In the genomic region with DNA sequence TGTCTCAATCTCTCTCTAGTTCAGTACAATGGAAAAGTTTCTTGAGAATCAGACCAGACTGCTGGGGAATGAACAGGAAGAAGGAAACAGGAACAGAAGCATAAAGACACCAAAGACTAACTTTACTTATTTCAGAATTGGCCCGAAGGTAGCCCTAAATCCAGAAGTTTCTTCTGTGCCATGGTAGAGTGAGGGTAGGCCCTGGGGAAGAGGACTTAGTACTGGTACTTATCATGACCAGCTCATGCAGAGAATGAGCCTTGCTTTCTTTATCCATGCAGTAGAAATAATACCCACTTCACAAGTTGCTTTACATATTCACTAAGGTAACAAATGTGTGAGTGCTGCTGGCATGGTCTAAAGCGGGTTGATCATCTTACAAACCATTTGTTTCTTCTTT, we compare ENCODE assay signal across 14 cellular contexts.
A peak's percentile ranks its signal among the peaks of the same experiment; 100 is the strongest.
DNase-seq lines count a peak whose midpoint lies in the region; ATAC-seq and TF ChIP-seq lines count a peak whose summit lies in the region.
"Had no signal": no experiment of that assay in that cellular context is flagged by ENCODE, and none has a peak within 500 bp of the region (broad histone marks: within the 10 kb centered on the region; RNA-seq: fewer than 3 reads in every experiment).

No MANE protein-coding gene starts in this region.

- no peak overlapping the region for H2BK15ac ChIP-seq in mesendoderm (replicated peaks; ENCODE audit: low read depth)

- H3K9me3 ChIP-seq in colonic mucosa (no peaks in the 10 kb centered on the region), thoracic aorta (no peaks in the 10 kb centered on the region), gastrocnemius medialis (no peaks in the 10 kb centered on the region)
- H3K9me3 ChIP-seq: tibial artery had no signal

- H2BK5ac ChIP-seq in mesendoderm (ENCODE audit: low read length), result no peak overlapping the region

- WGBS in mesendoderm (ENCODE audit: extremely low coverage, insufficient coverage, low lambda C conversion rate), result no CpG with 5 or more reads among the region's 2 CpGs

- TF ChIP-seq CTCF in colonic mucosa (IDR thresholded peaks at IDR 0.05) (no peak), thoracic aorta (IDR thresholded peaks at IDR 0.05) (no peak), gastrocnemius medialis (IDR thresholded peaks at IDR 0.05 in 4 of 5, conservative IDR thresholded peaks at IDR 0.05 in 1 of 5) (no peak)

- H3K36me3 Mint-ChIP-seq in activated CD8-positive, alpha-beta memory T cell treated with anti-CD3 and anti-CD28 coated beads, Interleukin-2, amount 10 ng/mL, durations not matched to agents 7 days and 5 days, result peaks cover 42% of the 10 kb centered on the region

- no peak overlapping the region for H3K4ac ChIP-seq in mesendoderm (ENCODE audit: low read depth, low read length)

- CTCF ChIA-PET in activated CD8-positive, alpha-beta memory T cell treated with anti-CD3 and anti-CD28 coated beads, Interleukin-2, amount 10 ng/mL, durations not matched to agents 7 days and 5 days (lab: Charles Lee), result interaction anchor here (0.9 to 9.4 kb wide), 3 partner anchors 9 to 58 kb away, joined by 3 to 189 read pairs (median 6); no protein-coding TSS in a partner anchor

- H3K79me2 ChIP-seq in mesendoderm (ENCODE audit: control insufficient read depth, insufficient read depth, low read length), result no peaks in the 10 kb centered on the region

- H3K4me3 Mint-ChIP-seq in activated CD8-positive, alpha-beta memory T cell treated with anti-CD3 and anti-CD28 coated beads, Interleukin-2, amount 10 ng/mL, durations not matched to agents 7 days and 5 days, result no peak overlapping the region
- H3K4me3 Mint-ChIP-seq: endodermal cell had no signal

- no peaks in the 10 kb centered on the region for H3K36me3 ChIP-seq in colonic mucosa
- no peaks in the 10 kb centered on the region for H3K36me3 ChIP-seq in thoracic aorta
- no peaks in the 10 kb centered on the region for H3K36me3 ChIP-seq in mesendoderm (ENCODE audit: control insufficient read depth, insufficient read depth, low read length)
- no peaks in the 10 kb centered on the region for H3K36me3 ChIP-seq in gastrocnemius medialis

- H2BK120ac ChIP-seq in mesendoderm (ENCODE audit: low read depth, low read length), result no peak overlapping the region

- H3K27ac ChIP-seq in colonic mucosa (peak overlapping the region; percentile 38), thoracic aorta (peak overlapping the region in 1 of 2 donors; percentile 39), mesendoderm (ENCODE audit: low read depth, low read length) (no peak overlapping the region), gastrocnemius medialis (no peak overlapping the region)
- H3K27ac ChIP-seq: tibial artery had no signal

- H3K9ac ChIP-seq in colonic mucosa (ENCODE audit: low read depth in 2 of 2, low read length in 2 of 2) (peak overlapping the region in 1 of 2 donors; percentile 23), mesendoderm (ENCODE audit: low read length) (no peak overlapping the region)

- H3K56ac ChIP-seq in mesendoderm (ENCODE audit: low read length), result no peak overlapping the region

- in situ Hi-C loops in gastrocnemius medialis (cut with MboI; ENCODE audit: low sequenced_read_pairs in 4 of 4), result no loop called here

- no peak overlapping the region for H4K8ac ChIP-seq in mesendoderm (ENCODE audit: low read depth, low read length)

- DNase-seq in activated CD8-positive, alpha-beta memory T cell treated with anti-CD3 and anti-CD28 coated beads, Interleukin-2, amount 10 ng/mL, durations not matched to agents 7 days and 5 days, result no peak
- DNase-seq in activated CD8-positive, alpha-beta memory T cell treated with anti-CD3 and anti-CD28 coated beads, Interleukin-2, amount 50 U/mL, for 4 hours, result no peak
- DNase-seq in colonic mucosa (no peak), thoracic aorta (ENCODE audit: low spot score) (no peak), putamen (ENCODE audit: low spot score) (no peak), mesendoderm (no peak), gastrocnemius medialis (no peak)
- DNase-seq: ACHN; activated CD4-positive, CD25-positive, alpha-beta regulatory T cell; endodermal cell; NCI-H1436; tibial artery had no signal

- H3K4me2 ChIP-seq in mesendoderm (ENCODE audit: low read length), result no peak overlapping the region

- H3K4me1 Mint-ChIP-seq in activated CD8-positive, alpha-beta memory T cell treated with anti-CD3 and anti-CD28 coated beads, Interleukin-2, amount 10 ng/mL, durations not matched to agents 7 days and 5 days, result peaks cover 46% of the 10 kb centered on the region

- H4K5ac ChIP-seq in mesendoderm (ENCODE audit: low read length), result no peak overlapping the region

- H3K9me3 Mint-ChIP-seq in activated CD8-positive, alpha-beta memory T cell treated with anti-CD3 and anti-CD28 coated beads, Interleukin-2, amount 10 ng/mL, durations not matched to agents 7 days and 5 days (ENCODE audit: low read depth), result no peaks in the 10 kb centered on the region
- H3K9me3 Mint-ChIP-seq: activated naive CD4-positive, alpha-beta T cell treated with anti-CD3 and anti-CD28 coated beads, Interleukin-2, amount 50 U/mL, for 72 hours; endodermal cell had no signal

- ATAC-seq in activated CD8-positive, alpha-beta memory T cell treated with anti-CD3 and anti-CD28 coated beads, Interleukin-2, amount 10 ng/mL, durations not matched to agents 7 days and 5 days, result peak; percentile 8
- ATAC-seq in HG03064 (IDR thresholded peaks at IDR 0.05; ENCODE audit: low read depth, unreplicated experiment) (peak; percentile 3), thoracic aorta (ENCODE audit: insufficient number of reproducible peaks, low FRiP score, low read depth) (no peak), gastrocnemius medialis (no peak)

- no peak overlapping the region for H3K18ac ChIP-seq in mesendoderm (ENCODE audit: low read length)

- H3K4me3 ChIP-seq in colonic mucosa (no peak overlapping the region), thoracic aorta (peak overlapping the region; percentile 2), mesendoderm (ENCODE audit: low read length) (no peak overlapping the region), gastrocnemius medialis (no peak overlapping the region)
- H3K4me3 ChIP-seq: tibial artery had no signal

- H2AK5ac ChIP-seq in mesendoderm (ENCODE audit: low read length), result no peak overlapping the region

- no peaks in the 10 kb centered on the region for H3K27me3 Mint-ChIP-seq in activated CD8-positive, alpha-beta memory T cell treated with anti-CD3 and anti-CD28 coated beads, Interleukin-2, amount 10 ng/mL, durations not matched to agents 7 days and 5 days

- H3K23ac ChIP-seq in mesendoderm (ENCODE audit: low read length), result no peak overlapping the region

- H3K79me1 ChIP-seq in mesendoderm (ENCODE audit: low read length), result no peaks in the 10 kb centered on the region

- no peak for TF ChIP-seq POLR2A in gastrocnemius medialis (IDR thresholded peaks at IDR 0.05)

- H3K27ac Mint-ChIP-seq in activated CD8-positive, alpha-beta memory T cell treated with anti-CD3 and anti-CD28 coated beads, Interleukin-2, amount 10 ng/mL, durations not matched to agents 7 days and 5 days, result no peak overlapping the region
- H3K27ac Mint-ChIP-seq: activated naive CD4-positive, alpha-beta T cell treated with anti-CD3 and anti-CD28 coated beads, Interleukin-2, amount 50 U/mL, for 72 hours; endodermal cell had no signal

- H3K27me3 ChIP-seq in colonic mucosa (no peaks in the 10 kb centered on the region), thoracic aorta (replicated peaks; ENCODE audit: insufficient read depth) (no peaks in the 10 kb centered on the region), mesendoderm (ENCODE audit: insufficient read depth, low read length, poor library complexity) (no peaks in the 10 kb centered on the region), gastrocnemius medialis (no peaks in the 10 kb centered on the region)
- H3K27me3 ChIP-seq: tibial artery had no signal

- H3K4me1 ChIP-seq in colonic mucosa (no peaks in the 10 kb centered on the region), thoracic aorta (ENCODE audit: control insufficient read depth in 1 of 2, low read depth in 2 of 2) (peaks cover 2 to 5% of the 10 kb centered on the region in 2 donors), mesendoderm (ENCODE audit: control insufficient read depth, low read depth, low read length) (no peaks in the 10 kb centered on the region), gastrocnemius medialis (peaks cover 0 to 8% of the 10 kb centered on the region in 2 donors)

- intact Hi-C loops in colonic mucosa (cut with DNase I), result no loop called here
- intact Hi-C loops in gastrocnemius medialis (cut with DNase I; ENCODE audit: low total_unique reads), result no loop called here

Comparison
In these comparisons a context has a peak if more than half of its experiments do, and no peak if none do; other contexts are left out.
1. ATAC-seq: peak in activated CD8-positive, alpha-beta memory T cell treated with anti-CD3 and anti-CD28 coated beads, Interleukin-2, amount 10 ng/mL, durations not matched to agents 7 days and 5 days (single experiment) and HG03064 (single experiment); none in thoracic aorta (single experiment) and gastrocnemius medialis (0 of 2).